In the genomic region with DNA sequence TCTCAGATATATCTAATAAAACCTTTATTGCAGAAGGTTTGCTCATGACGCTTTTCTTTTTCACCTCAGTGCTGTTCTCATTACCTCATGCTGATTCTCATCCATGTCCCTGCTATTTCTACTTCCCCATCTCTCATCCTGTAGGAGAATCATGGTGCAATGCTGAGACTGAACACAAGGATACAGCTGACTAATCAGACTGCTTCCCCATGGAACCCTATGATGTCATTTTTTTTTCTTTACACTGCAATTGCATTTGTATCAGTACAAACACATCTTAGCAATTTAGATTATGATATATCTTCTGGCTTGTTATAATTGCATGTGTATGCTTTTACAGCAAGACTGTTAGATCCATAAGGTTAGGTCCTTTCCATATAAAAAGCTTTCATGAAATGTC, we compare ENCODE assay signal across 14 cellular contexts.
DNase-seq lines count a peak whose midpoint lies in the region; ATAC-seq, FAIRE-seq and TF ChIP-seq lines count a peak whose summit lies in the region.
"Had no signal": no experiment of that assay in that cellular context is flagged by ENCODE, and none has a peak within 500 bp of the region (broad histone marks: within the 10 kb centered on the region; RNA-seq: fewer than 3 reads in every experiment).

No MANE protein-coding gene starts in this region.

- H3K23me2 ChIP-seq in H1 (ENCODE audit: low read depth, low read length) = no peaks in the 10 kb centered on the region

- 87% methylated on average over 1 of the region's 1 CpG; no CpG with 5 or more reads in 1 of the 2 experiments for WGBS in H1 (ENCODE audit: extremely low coverage in 1 of 2, insufficient coverage in 1 of 2, insufficient read length in 1 of 2, insufficient replicate concordance in 2 of 2, low coverage in 1 of 2, low lambda C conversion rate in 2 of 2, missing lambda C conversion rate in 1 of 2), 2 experiments

- H2BK12ac ChIP-seq in H1 (ENCODE audit: low read depth, low read length) = no peak overlapping the region

- H3K18ac ChIP-seq in H1 (ENCODE audit: extremely low read depth, low read length) = no peak overlapping the region

- POLR2A ChIA-PET in H1 (lab: Charles Lee; ENCODE audit: partially characterized antibody) = interaction anchor here (0.6 to 1.3 kb wide), 2 partner anchors 10 to 537 kb away, joined by 3 read pairs; no protein-coding TSS in a partner anchor

- no peak overlapping the region for H3K56ac ChIP-seq in H1 (replicated peaks; ENCODE audit: insufficient read length, low read depth, low read length)

- no peak overlapping the region for H4K8ac ChIP-seq in H1 (ENCODE audit: extremely low read depth, insufficient read depth, low read length)

- H3K27me3 ChIP-seq in H1 (replicated peaks in 1 of 4; ENCODE audit: control insufficient read depth in 3 of 4, extremely low read depth in 1 of 4, insufficient read depth in 3 of 4, low read length in 3 of 4) (no peaks in the 10 kb centered on the region), dorsolateral prefrontal cortex (no peaks in the 10 kb centered on the region)
- H3K27me3 ChIP-seq: sigmoid colon had no signal

- CTCF ChIA-PET in H1 (lab: Charles Lee; ENCODE audit: partially characterized antibody) = interaction anchor here (0.9 kb wide), 1 partner anchor 11 kb away, joined by 3 read pairs; no protein-coding TSS in a partner anchor

- peaks cover 0 to 4% of the 10 kb centered on the region in 2 experiments; a peak in 1 of 4 replicates for H3K79me2 ChIP-seq in H1 (ENCODE audit: control insufficient read depth in 1 of 2, insufficient read depth in 2 of 2, low read length in 2 of 2)

- no peak for TF ChIP-seq EP300 in H1 (IDR thresholded peaks at IDR 0.05; ENCODE audit: borderline replicate concordance in 1 of 2, low read depth in 2 of 2, low read length in 2 of 2)

- no peak overlapping the region for H2BK15ac ChIP-seq in H1 (ENCODE audit: low read length)

- H3K4me1 ChIP-seq in H1 (replicated peaks in 1 of 4; ENCODE audit: control insufficient read depth in 3 of 4, insufficient read depth in 4 of 4, low read length in 3 of 4) (peaks cover 0 to 1% (median 0%) of the 10 kb centered on the region in 4 experiments; a peak in 1 of 7 replicates), mucosa of descending colon (ENCODE audit: low read depth) (no peaks in the 10 kb centered on the region), kidney (ENCODE audit: control insufficient read depth in 1 of 2, insufficient read depth in 1 of 2, low read depth in 1 of 2, low read length in 2 of 2) (no peaks in the 10 kb centered on the region)

- DNase-seq in DMS53 (lab: John Stamatoyannopoulos, UW) = peak; percentile 88
- peak; percentile 34 for DNase-seq in M059J (ENCODE audit: low read depth)
- DNase-seq in H1 (ENCODE audit: low read depth in 1 of 2, low spot score in 2 of 2) = no peak
- no peak for DNase-seq in mucosa of descending colon
- no peak for DNase-seq in left ventricle myocardium superior
- no peak for DNase-seq in kidney
- no peak for DNase-seq in DMS153 (lab: John Stamatoyannopoulos, UW)
- DNase-seq in dorsolateral prefrontal cortex = no peak
- DNase-seq: activated CD4-positive, alpha-beta T cell treated with anti-CD3 and anti-CD28 coated beads, Interleukin-2, amount 50 U/mL, for 4 hours; activated naive CD8-positive, alpha-beta T cell treated with anti-CD3 and anti-CD28 coated beads, Interleukin-2, amount 10 ng/mL, durations not matched to agents 7 days and 5 days; NCI-H187; sigmoid colon had no signal

- H3K14ac ChIP-seq in H1 (ENCODE audit: insufficient read length) = no peak overlapping the region

- no peak overlapping the region for H2AK5ac ChIP-seq in H1 (ENCODE audit: low read depth, low read length)

- no peak overlapping the region for H3K9ac ChIP-seq in H1 (replicated peaks in 1 of 4; ENCODE audit: extremely low read depth in 1 of 4, low read depth in 3 of 4, low read length in 3 of 4)
- no peak overlapping the region for H3K9ac ChIP-seq in kidney (ENCODE audit: low read length in 2 of 2)

- H4K91ac ChIP-seq in H1 (replicated peaks; ENCODE audit: insufficient read length, low read length) = no peak overlapping the region

- intact Hi-C loops in mucosa of descending colon (cut with DNase I, micrococcal nuclease) (no loop called here), left ventricle myocardium superior (cut with micrococcal nuclease) (no loop called here), kidney (cut with DNase I) (no loop called here), dorsolateral prefrontal cortex (cut with DNase I) (no loop called here)

- ATAC-seq in mucosa of descending colon (peak; percentile 38), left ventricle myocardium superior (no peak)
- ATAC-seq: esophagus mucosa had no signal

- no peak overlapping the region for H3K27ac ChIP-seq in H1 (ENCODE audit: low read depth, low read length)
- no peak overlapping the region for H3K27ac ChIP-seq in kidney (ENCODE audit: low read depth in 2 of 2, low read length in 2 of 2)
- no peak overlapping the region for H3K27ac ChIP-seq in dorsolateral prefrontal cortex
- H3K27ac ChIP-seq: sigmoid colon had no signal

- H3K4me3 ChIP-seq in H1 (ENCODE audit: extremely low read depth in 1 of 4, insufficient read depth in 2 of 4, low read depth in 3 of 4, low read length in 4 of 4) = no peak overlapping the region
- H3K4me3 ChIP-seq in mucosa of descending colon = no peak overlapping the region
- no peak overlapping the region for H3K4me3 ChIP-seq in kidney (ENCODE audit: low read length in 2 of 2)
- H3K4me3 ChIP-seq in dorsolateral prefrontal cortex = no peak overlapping the region
- H3K4me3 ChIP-seq: lung, sigmoid colon had no signal

- H3K79me1 ChIP-seq in H1 (ENCODE audit: low read depth, low read length) = no peaks in the 10 kb centered on the region

- no peak overlapping the region for H4K5ac ChIP-seq in H1 (ENCODE audit: insufficient read length, low read depth, low read length)

- TF ChIP-seq CTCF in H1 (IDR thresholded peaks at IDR 0.05; ENCODE audit: control extremely low read depth in 1 of 3, insufficient read depth in 1 of 3, low read depth in 1 of 3, low read length in 3 of 3) = peak in 1 of 3 experiments; percentile 36; a peak in 1 of 4 replicates
- TF ChIP-seq CTCF in mucosa of descending colon (IDR thresholded peaks at IDR 0.05) = no peak
- TF ChIP-seq CTCF in kidney (IDR thresholded peaks at IDR 0.05; ENCODE audit: borderline replicate concordance, extremely low read depth, insufficient read depth) = no peak
- TF ChIP-seq CTCF in dorsolateral prefrontal cortex (IDR thresholded peaks at IDR 0.05 in 54 of 56, conservative IDR thresholded peaks at IDR 0.05 in 2 of 56; ENCODE audit: low read depth in 1 of 56, partially characterized antibody in 56 of 56) = peak in 2 of 56 donors; percentile 11 to 18

- peak; percentile 28 for FAIRE-seq in H1 (lab: Jason Lieb, UNC)
- FAIRE-seq in kidney (lab: Jason Lieb, UNC) = no peak

- H4K20me1 ChIP-seq in H1 (replicated peaks in 1 of 2; ENCODE audit: control insufficient read depth in 1 of 2, insufficient read depth in 2 of 2, low read length in 2 of 2) = no peaks in the 10 kb centered on the region

- no peak overlapping the region for H2BK120ac ChIP-seq in H1 (replicated peaks; ENCODE audit: low read depth, low read length)

- TF ChIP-seq RAD21 in H1 (IDR thresholded peaks at IDR 0.05 in 1 of 2, conservative IDR thresholded peaks at IDR 0.05 in 1 of 2; ENCODE audit: low read depth in 2 of 2, low read length in 2 of 2) = peak in 1 of 2 experiments; percentile 12; a peak in 1 of 4 replicates

- no peak overlapping the region for H2BK5ac ChIP-seq in H1 (ENCODE audit: low read depth, low read length)

- H2AFZ ChIP-seq in H1 (ENCODE audit: low read length) = no peak overlapping the region

- no peak overlapping the region for H3K23ac ChIP-seq in H1 (ENCODE audit: insufficient read length)

- no peaks in the 10 kb centered on the region for H3K36me3 ChIP-seq in H1 (ENCODE audit: control insufficient read depth in 2 of 4, insufficient read depth in 4 of 4, low read length in 3 of 4)
- no peaks in the 10 kb centered on the region for H3K36me3 ChIP-seq in mucosa of descending colon (ENCODE audit: low read depth)
- H3K36me3 ChIP-seq in kidney (ENCODE audit: control insufficient read depth in 1 of 2, insufficient read depth in 2 of 2, low read length in 2 of 2) = no peaks in the 10 kb centered on the region
- H3K36me3 ChIP-seq: sigmoid colon had no signal

- no peak overlapping the region for H3K4ac ChIP-seq in H1 (replicated peaks; ENCODE audit: insufficient read length, low read depth, low read length)

- H3K9me3 ChIP-seq in H1 (ENCODE audit: insufficient read depth in 2 of 2, low read depth in 1 of 2, low read length in 1 of 2) (no peaks in the 10 kb centered on the region), mucosa of descending colon (no peaks in the 10 kb centered on the region), kidney (ENCODE audit: control insufficient read depth in 1 of 2, low read length in 2 of 2) (no peaks in the 10 kb centered on the region)
- H3K9me3 ChIP-seq: sigmoid colon had no signal

- TF ChIP-seq POLR2A in H1 (IDR thresholded peaks at IDR 0.05; ENCODE audit: control extremely low read depth in 1 of 2, low read depth in 2 of 2, low read length in 2 of 2) = no peak

- H2BK20ac ChIP-seq in H1 (ENCODE audit: low read length) = no peak overlapping the region

- no peak overlapping the region for H3K4me2 ChIP-seq in H1 (ENCODE audit: insufficient read depth in 1 of 2, low read depth in 2 of 2, low read length in 2 of 2)

Comparison
In these comparisons a context has a peak if more than half of its experiments do, and no peak if none do; other contexts are left out.
1. DNase-seq: peak in DMS53 (single experiment) and M059J (single experiment); none in H1 (0 of 2), mucosa of descending colon (0 of 3), left ventricle myocardium superior (single experiment), kidney (single experiment), DMS153 (single experiment) and dorsolateral prefrontal cortex (0 of 10).